9 cellular contexts compared by ENCODE assay signal in the genomic region with DNA sequence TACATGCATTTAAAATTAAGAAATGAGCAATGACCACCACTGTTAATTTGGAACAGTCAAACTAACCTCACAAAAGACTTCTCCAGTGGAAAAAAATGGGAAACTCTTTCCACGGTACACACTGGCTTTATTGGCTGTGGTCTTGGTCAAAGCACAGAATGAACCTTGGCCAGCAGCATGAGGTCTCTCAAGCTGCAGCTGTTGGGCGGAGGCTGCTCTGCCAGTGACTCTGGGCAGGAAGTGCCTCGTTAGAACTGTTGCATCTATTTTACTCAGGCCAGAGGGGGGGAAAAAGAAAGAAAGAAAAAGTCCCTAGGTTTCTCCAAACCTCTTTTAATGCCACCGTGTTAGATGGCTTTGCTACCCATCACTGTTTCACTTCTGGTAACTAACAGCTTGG.
A peak's percentile ranks its signal among the peaks of the same experiment; 100 is the strongest.
DNase-seq lines count a peak whose midpoint lies in the region; ATAC-seq, FAIRE-seq and TF ChIP-seq lines count a peak whose summit lies in the region.
"Had no signal": no experiment of that assay in that cellular context is flagged by ENCODE, and none has a peak within 500 bp of the region (broad histone marks: within the 10 kb centered on the region; RNA-seq: fewer than 3 reads in every experiment).

No MANE protein-coding gene starts in this region.

- no peaks in the 10 kb centered on the region for H4K20me1 ChIP-seq in astrocyte (ENCODE audit: insufficient read depth, low read length)

- H3K9ac ChIP-seq in astrocyte (ENCODE audit: low read length): no peak overlapping the region

- no peaks in the 10 kb centered on the region for H3K9me3 Mint-ChIP-seq in astrocyte (ENCODE audit: unreplicated experiment)
- H3K9me3 Mint-ChIP-seq in CD8-positive, alpha-beta T cell: no peaks in the 10 kb centered on the region

- no peaks in the 10 kb centered on the region for H3K27me3 ChIP-seq in astrocyte (ENCODE audit: insufficient read depth, low read length)
- no peaks in the 10 kb centered on the region for H3K27me3 ChIP-seq in CD8-positive, alpha-beta T cell (ENCODE audit: insufficient read depth, low read length)

- no peaks in the 10 kb centered on the region for H3K79me2 ChIP-seq in astrocyte (ENCODE audit: insufficient read depth, low read length)

- no peaks in the 10 kb centered on the region for H3K9me3 ChIP-seq in astrocyte (ENCODE audit: insufficient read depth, low read depth, low read length)
- H3K9me3 ChIP-seq in CD8-positive, alpha-beta T cell (ENCODE audit: low read length): no peaks in the 10 kb centered on the region
- H3K9me3 ChIP-seq: A549 had no signal

- H3K27ac ChIP-seq in astrocyte (ENCODE audit: low read depth, low read length): no peak overlapping the region
- H3K27ac ChIP-seq in CD8-positive, alpha-beta T cell (ENCODE audit: low read depth, low read length): no peak overlapping the region
- H3K27ac ChIP-seq: A549 had no signal

- no peaks in the 10 kb centered on the region for H3K36me3 ChIP-seq in astrocyte (ENCODE audit: insufficient read depth, low read length)
- H3K36me3 ChIP-seq in CD8-positive, alpha-beta T cell (ENCODE audit: insufficient read depth, low read length): no peaks in the 10 kb centered on the region

- POLR2A ChIA-PET in CD8-positive, alpha-beta T cell (lab: Charles Lee): interaction anchor here (0.5 kb wide), 1 partner anchor 19 kb away, joined by 3 read pairs; no protein-coding TSS in a partner anchor

- no peak overlapping the region for H2AFZ ChIP-seq in astrocyte (ENCODE audit: low read depth, low read length)

- no peak for FAIRE-seq in astrocyte (lab: Jason Lieb, UNC)
- FAIRE-seq: A549 had no signal

- H3K4me1 ChIP-seq in astrocyte (ENCODE audit: insufficient read depth, low read length): no peaks in the 10 kb centered on the region
- H3K4me1 ChIP-seq in CD8-positive, alpha-beta T cell (ENCODE audit: insufficient read depth, low read length): no peaks in the 10 kb centered on the region
- H3K4me1 ChIP-seq: A549 had no signal

- CTCF ChIA-PET in CD8-positive, alpha-beta T cell (lab: Charles Lee): no interaction called here

- H3K27me3 Mint-ChIP-seq in astrocyte (ENCODE audit: low read depth, unreplicated experiment): no peaks in the 10 kb centered on the region
- H3K27me3 Mint-ChIP-seq in CD8-positive, alpha-beta T cell (ENCODE audit: low read depth): no peaks in the 10 kb centered on the region

- H3K27ac Mint-ChIP-seq in astrocyte (ENCODE audit: unreplicated experiment): no peak overlapping the region
- H3K27ac Mint-ChIP-seq in CD8-positive, alpha-beta T cell: no peak overlapping the region

- TF ChIP-seq CTCF in astrocyte (IDR thresholded peaks at IDR 0.05; ENCODE audit: insufficient read depth, low read depth, low read length): no peak
- no peak for TF ChIP-seq CTCF in CD8-positive, alpha-beta T cell (IDR thresholded peaks at IDR 0.05)

- H3K4me2 ChIP-seq in astrocyte (ENCODE audit: low read length): peak overlapping the region; percentile 13
- H3K4me2 ChIP-seq: A549 had no signal

- H3K4me3 Mint-ChIP-seq in astrocyte (ENCODE audit: unreplicated experiment): no peak overlapping the region
- no peak overlapping the region for H3K4me3 Mint-ChIP-seq in CD8-positive, alpha-beta T cell

- no peak overlapping the region for H3K4me3 ChIP-seq in astrocyte (ENCODE audit: insufficient read depth, low read depth, low read length)
- H3K4me3 ChIP-seq in CD8-positive, alpha-beta T cell (ENCODE audit: low read depth, low read length): no peak overlapping the region
- H3K4me3 ChIP-seq: A549 had no signal

- DNase-seq in NCI-H345 (lab: John Stamatoyannopoulos, UW) (peak; percentile 22), NCI-H345 treated with DMSO at 0.1 percent for 48 hours (lab: John Stamatoyannopoulos, UW; ENCODE audit: unreplicated experiment) (no peak), astrocyte (ENCODE audit: low read depth) (peak; percentile 53), sciatic nerve (ENCODE audit: low spot score) (peak; percentile 64), SKM-1 (lab: John Stamatoyannopoulos, UW; ENCODE audit: unreplicated experiment) (no peak), glomerular visceral epithelial cell (ENCODE audit: extremely low spot score) (no peak)
- DNase-seq in CD8-positive, alpha-beta T cell: no peak

- H3K36me3 Mint-ChIP-seq in astrocyte (ENCODE audit: low read depth, unreplicated experiment): no peaks in the 10 kb centered on the region
- no peaks in the 10 kb centered on the region for H3K36me3 Mint-ChIP-seq in CD8-positive, alpha-beta T cell

- H3K4me1 Mint-ChIP-seq in astrocyte (ENCODE audit: low read depth, unreplicated experiment): no peaks in the 10 kb centered on the region
- peaks cover 6% of the 10 kb centered on the region for H3K4me1 Mint-ChIP-seq in CD8-positive, alpha-beta T cell (ENCODE audit: low read depth)

- intact Hi-C loops in sciatic nerve (cut with DNase I): loop anchor here (5.0 kb wide), 1 partner anchor 176 kb away; no protein-coding TSS in a partner anchor
- intact Hi-C loops in CD8-positive, alpha-beta T cell (cut with DNase I, micrococcal nuclease): no loop called here

- peak; percentile 78 for ATAC-seq in HG03095 (IDR thresholded peaks at IDR 0.05; ENCODE audit: unreplicated experiment)
- peak; percentile 96 for ATAC-seq in sciatic nerve
- no peak for ATAC-seq in CD8-positive, alpha-beta T cell
- ATAC-seq: A549 had no signal

Comparison
In these comparisons a context has a peak if more than half of its experiments do, and no peak if none do; other contexts are left out.
1. DNase-seq: peak in NCI-H345 (single experiment), astrocyte (single experiment) and sciatic nerve (single experiment); none in NCI-H345 treated with DMSO at 0.1 percent for 48 hours (single experiment), CD8-positive, alpha-beta T cell (0 of 7), SKM-1 (single experiment) and glomerular visceral epithelial cell (single experiment).